Comparison of ENCODE assay signal across 1 cellular context in genomic region chr4:14180983-14181601, GRCh38.
TF ChIP-seq lines count a peak whose summit lies in the region.

No MANE protein-coding gene starts in this region.

TF ChIP-seq in GM23338, 12 proteins besides CTCF, POLR2A, EP300 and RAD21 (continued from another document):
- TF ChIP-seq ZNF462 (CRISPR knock-in tag; IDR thresholded peaks at IDR 0.05) (no peak), STAT1 (IDR thresholded peaks at IDR 0.05; ENCODE audit: unreplicated experiment) (no peak)
